ENCODE assay signal across 22 cellular contexts in the genomic region with DNA sequence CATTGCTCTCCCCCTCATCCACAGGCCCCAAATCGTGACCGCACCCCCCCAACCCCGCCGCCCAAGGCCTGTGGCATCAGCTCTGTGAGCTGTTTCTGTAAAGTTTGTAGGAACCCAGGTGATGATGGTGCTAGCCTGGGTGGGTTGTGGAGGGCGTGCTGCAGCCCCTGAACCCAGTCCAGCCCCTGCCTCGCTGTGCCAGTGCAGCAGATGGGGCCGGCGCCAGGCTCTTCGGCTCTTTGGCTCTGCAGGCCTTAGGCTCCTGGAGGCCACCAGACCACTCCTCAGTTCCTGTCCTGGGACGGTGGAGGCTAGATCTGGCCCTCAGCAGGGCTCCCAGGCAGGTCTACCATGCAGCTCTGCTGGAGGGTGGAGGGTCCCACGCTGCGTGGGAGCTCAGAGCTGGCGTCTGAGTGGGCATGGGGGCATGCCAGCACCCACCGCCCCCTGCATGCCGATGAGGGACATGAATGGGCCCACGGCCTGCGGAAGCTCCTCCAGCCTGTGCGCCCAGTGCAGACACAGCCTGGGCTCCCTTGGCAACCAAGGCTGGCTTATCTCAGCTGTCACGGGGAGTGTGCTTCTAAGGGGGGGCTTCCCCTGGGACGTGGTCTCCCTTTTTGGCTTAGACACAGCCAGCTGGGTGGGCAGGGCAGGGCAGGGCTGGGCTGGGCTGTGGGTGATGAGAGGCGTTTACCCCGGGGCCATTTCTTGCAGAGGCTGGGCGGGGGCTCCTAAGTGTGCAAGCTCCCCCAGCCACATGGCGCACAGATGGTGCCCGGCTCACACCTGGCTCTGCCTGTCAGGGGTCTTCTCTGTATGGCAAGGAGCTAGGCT.
DNase-seq lines count a peak whose midpoint lies in the region; ATAC-seq and TF ChIP-seq lines count a peak whose summit lies in the region.
"Had no signal": no experiment of that assay in that cellular context is flagged by ENCODE, and none has a peak within 500 bp of the region (broad histone marks: within the 10 kb centered on the region; RNA-seq: fewer than 3 reads in every experiment).

No MANE protein-coding gene starts in this region.

- H3K4me1 ChIP-seq in right cardiac atrium (ENCODE audit: control insufficient read depth, insufficient read depth, low read length), result no peaks in the 10 kb centered on the region
- H3K4me1 ChIP-seq in SJCRH30, result peaks cover 11% of the 10 kb centered on the region
- no peaks in the 10 kb centered on the region for H3K4me1 ChIP-seq in esophagus squamous epithelium

- H3K27ac ChIP-seq in right cardiac atrium (ENCODE audit: low read length) (no peak overlapping the region), SJCRH30 (peak overlapping the region; percentile 35; the same call in 1 of the 2 replicates), esophagus squamous epithelium (no peak overlapping the region)
- H3K27ac ChIP-seq: HL-60 had no signal

- H3K27me3 ChIP-seq in right cardiac atrium (ENCODE audit: control insufficient read depth, insufficient read depth), result no peaks in the 10 kb centered on the region
- peaks cover 17% of the 10 kb centered on the region for H3K27me3 ChIP-seq in SJCRH30
- peaks cover 0 to 17% (median 0%) of the 10 kb centered on the region in 4 donors for H3K27me3 ChIP-seq in esophagus squamous epithelium
- H3K27me3 ChIP-seq: MG63 had no signal

- H3K9me3 ChIP-seq in right cardiac atrium (ENCODE audit: control insufficient read depth, low read length) (no peaks in the 10 kb centered on the region), SJCRH30 (replicated peaks) (no peaks in the 10 kb centered on the region), esophagus squamous epithelium (no peaks in the 10 kb centered on the region)
- H3K9me3 ChIP-seq: MG63 had no signal

- intact Hi-C loops in right cardiac atrium (cut with DNase I) (no loop called here), Right ventricle myocardium superior (cut with DNase I) (no loop called here), esophagus squamous epithelium (cut with DNase I) (no loop called here)

- no peak for TF ChIP-seq CTCF in esophagus squamous epithelium (IDR thresholded peaks at IDR 0.05)

- no peaks in the 10 kb centered on the region for H3K36me3 ChIP-seq in SJCRH30
- no peaks in the 10 kb centered on the region for H3K36me3 ChIP-seq in esophagus squamous epithelium
- H3K36me3 ChIP-seq: MG63 had no signal

- ATAC-seq in right cardiac atrium (no peak), Right ventricle myocardium superior (ENCODE audit: poor library complexity) (no peak)

- WGBS in right cardiac atrium, result 77% methylated on average over 25 of the region's 25 CpGs
- WGBS in esophagus squamous epithelium, 2 donors, result 79 to 88% methylated on average over 5 to 8 of the region's 25 CpGs

- no peak for TF ChIP-seq POLR2A in esophagus squamous epithelium (IDR thresholded peaks at IDR 0.05)

- H3K4me3 ChIP-seq in right cardiac atrium (ENCODE audit: low read length), result no peak overlapping the region
- 0 out of 2 replicates have a peak overlapping the region, but pooled peaks have one; percentile 3 for H3K4me3 ChIP-seq in SJCRH30
- no peak overlapping the region for H3K4me3 ChIP-seq in esophagus squamous epithelium
- H3K4me3 ChIP-seq: MG63 had no signal

- DNase-seq in right cardiac atrium (peak in 2 of 3 donors; percentile 24 to 49), Right ventricle myocardium superior (no peak), NCI-H1694 (lab: John Stamatoyannopoulos, UW) (peak; percentile 93), SJCRH30 (peak; percentile 97), KG1 (lab: John Stamatoyannopoulos, UW) (no peak), SKM-1 treated with dmso at 0.1 percent for 144 hours (lab: John Stamatoyannopoulos, UW; ENCODE audit: unreplicated experiment) (no peak), esophagus squamous epithelium (lab: John Stamatoyannopoulos, UW) (no peak)
- DNase-seq in stimulated activated CD4-positive, alpha-beta T cell treated with anti-CD3 and anti-CD28 coated beads, Interleukin-2, amount 100 ng/mL, for 24 hours, result no peak
- DNase-seq: C1 segment of cervical spinal cord; CD8-positive, alpha-beta memory T cell; DMS79 treated with DMSO at 0.1 percent for 48 hours; H7; Kasumi-1; MG63; NCI-H1048; NCI-H146; NCI-H748 treated with DMSO at 0.1 percent for 48 hours; OCI-M1; SIG-M5; SW 1271; T-helper 2 cell had no signal

Comparison
In these comparisons a context has a peak if more than half of its experiments do, and no peak if none do; other contexts are left out.
1. DNase-seq: peak in right cardiac atrium (2 of 3), NCI-H1694 (single experiment) and SJCRH30 (2 of 2); none in Right ventricle myocardium superior (single experiment), KG1 (single experiment), SKM-1 treated with dmso at 0.1 percent for 144 hours (single experiment), esophagus squamous epithelium (single experiment) and stimulated activated CD4-positive, alpha-beta T cell treated with anti-CD3 and anti-CD28 coated beads, Interleukin-2, amount 100 ng/mL, for 24 hours (0 of 2).